Comparison of ENCODE assay signal across 8 cellular contexts in genomic region chr9:93119953-93120845, GRCh38. TPM values are rescaled to one million over a fixed set of nuclear protein-coding genes. Genes with fewer than 3 reads are reported as not detected.
DNase-seq lines count a peak whose midpoint lies in the region; ATAC-seq and TF ChIP-seq lines count a peak whose summit lies in the region.

No MANE protein-coding gene starts in this region.

- H3K36me3 ChIP-seq in SU-DHL-6 (ENCODE audit: low read length): no peaks in the 10 kb centered on the region

- peak; percentile 90 for ATAC-seq in GM19463 (IDR thresholded peaks at IDR 0.05; ENCODE audit: unreplicated experiment)
- ATAC-seq in HG03521 (IDR thresholded peaks at IDR 0.05; ENCODE audit: unreplicated experiment): peak; percentile 76

- DNase-seq in DMS153 treated with DMSO at 0.1 percent for 48 hours (lab: John Stamatoyannopoulos, UW; ENCODE audit: unreplicated experiment) (peak; percentile 32), dermis microvascular lymphatic vessel endothelial cell (ENCODE audit: low read depth in 2 of 2) (peak; percentile 72 to 91), lung microvascular endothelial cell (ENCODE audit: low read depth in 2 of 2) (peak; percentile 90 to 92), superior temporal gyrus (ENCODE audit: extremely low spot score) (peak; percentile 32), D341Med (ENCODE audit: low spot score) (no peak)

- H2AFZ ChIP-seq in SU-DHL-6 (ENCODE audit: low read depth, low read length, severe bottlenecking): no peak overlapping the region

- H3K9me3 ChIP-seq in SU-DHL-6 (ENCODE audit: insufficient read depth, low read length): no peaks in the 10 kb centered on the region

- no peaks in the 10 kb centered on the region for H3K9me2 ChIP-seq in SU-DHL-6 (replicated peaks; ENCODE audit: insufficient read depth, low read length)

- H4K20me1 ChIP-seq in SU-DHL-6 (ENCODE audit: low read depth, low read length): no peaks in the 10 kb centered on the region

- no peaks in the 10 kb centered on the region for H3F3A ChIP-seq in SU-DHL-6 (ENCODE audit: insufficient read depth)

- H3K79me2 ChIP-seq in SU-DHL-6 (ENCODE audit: insufficient read depth, low read length): no peaks in the 10 kb centered on the region

- peak overlapping the region; percentile 18 for H3K4me2 ChIP-seq in SU-DHL-6 (ENCODE audit: low read depth, low read length, poor library complexity, severe bottlenecking)

- no peaks in the 10 kb centered on the region for H3K27me3 ChIP-seq in SU-DHL-6 (ENCODE audit: low read length)

- TF ChIP-seq CTCF in SU-DHL-6 (IDR thresholded peaks at IDR 0.05; ENCODE audit: insufficient read depth, low read length, poor library complexity, severe bottlenecking): no peak

- no peak overlapping the region for H3K4me3 ChIP-seq in SU-DHL-6 (ENCODE audit: insufficient read depth, low read length, poor library complexity, severe bottlenecking)

- H3K27ac ChIP-seq in SU-DHL-6 (ENCODE audit: low read depth, low read length): no peak overlapping the region

- no peak overlapping the region for H3K9ac ChIP-seq in SU-DHL-6 (ENCODE audit: low read length)

RNA-seq across cellular contexts. Expression of gene NINJ1, which starts 13.9 kb away (rescaled TPM):
- total RNA-seq in dermis microvascular lymphatic vessel endothelial cell (26.4 and 53.5 TPM in 2 replicates), lung microvascular endothelial cell (34.7 and 37.5 TPM in 2 replicates)

RNA-seq across cellular contexts. Expression of gene CARD19, which starts 24.2 kb away (rescaled TPM):
- 54.7 and 65.4 TPM in 2 replicates for total RNA-seq in dermis microvascular lymphatic vessel endothelial cell
- 49.3 and 72.8 TPM in 2 replicates for total RNA-seq in lung microvascular endothelial cell
